8 cellular contexts compared by ENCODE assay signal in the genomic region with DNA sequence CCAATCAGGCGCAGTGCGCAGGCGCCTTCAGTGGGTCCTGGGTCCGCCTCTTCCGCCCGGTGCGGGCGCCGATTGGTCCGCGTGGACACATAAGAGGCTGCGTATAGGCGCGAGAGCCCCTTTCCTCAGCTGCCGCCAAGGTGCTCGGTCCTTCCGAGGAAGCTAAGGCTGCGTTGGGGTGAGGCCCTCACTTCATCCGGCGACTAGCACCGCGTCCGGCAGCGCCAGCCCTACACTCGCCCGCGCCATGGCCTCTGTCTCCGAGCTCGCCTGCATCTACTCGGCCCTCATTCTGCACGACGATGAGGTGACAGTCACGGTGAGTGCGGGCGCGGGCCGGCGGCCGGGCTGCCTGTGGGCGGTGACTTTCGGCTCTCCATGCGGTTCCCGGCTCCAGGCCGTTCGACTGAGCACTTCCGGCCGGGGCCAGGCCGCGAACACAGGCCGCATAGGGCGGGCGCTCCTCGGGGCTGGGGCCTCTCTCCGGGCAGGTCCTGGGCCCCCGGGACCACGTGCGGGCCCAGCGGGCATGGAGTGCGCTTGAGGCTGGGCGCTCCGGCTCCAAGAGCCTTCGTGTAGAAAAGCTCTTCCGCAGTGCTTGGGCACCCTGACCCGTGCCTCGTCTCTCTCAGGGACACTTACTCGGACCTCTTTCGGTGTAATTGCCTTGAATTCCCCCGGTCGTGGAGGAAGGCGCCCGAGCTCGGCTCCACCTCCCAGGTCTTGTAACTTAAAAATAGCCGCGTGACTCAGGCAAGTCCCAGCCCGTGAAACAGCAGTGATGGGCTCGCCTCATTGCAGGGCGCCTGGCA. TPM values are rescaled to one million over a fixed set of nuclear protein-coding genes. Genes with fewer than 3 reads are reported as not detected.
A peak's percentile ranks its signal among the peaks of the same experiment; 100 is the strongest.
DNase-seq lines count a peak whose midpoint lies in the region; ATAC-seq lines count a peak whose summit lies in the region.

A gene (plus strand): TSS at position 117 of the 812 bp plus-strand sequence. CDS start 131 bp downstream, at position 248.

- ATAC-seq in GM19467 (IDR thresholded peaks at IDR 0.05; ENCODE audit: unreplicated experiment), result peak; percentile 78
- ATAC-seq in activated CD8-positive, alpha-beta memory T cell treated with anti-CD3 and anti-CD28 coated beads, Interleukin-2, amount 10 ng/mL, durations not matched to agents 7 days and 5 days, result peak; percentile 87

- H3K18ac ChIP-seq in mesendoderm (ENCODE audit: low read length), result peak within 1 kb of the TSS; percentile 53

- H3K36me3 Mint-ChIP-seq in CD8-positive, alpha-beta memory T cell, result peaks cover 3 to 52% (median 6%) of the 10 kb centered on the region in 3 donors
- peaks cover 54% of the 10 kb centered on the region for H3K36me3 Mint-ChIP-seq in activated CD8-positive, alpha-beta memory T cell treated with anti-CD3 and anti-CD28 coated beads, Interleukin-2, amount 10 ng/mL, durations not matched to agents 7 days and 5 days

- peak within 1 kb of the TSS; percentile 59 for H3K4me3 ChIP-seq in CD8-positive, alpha-beta memory T cell (ENCODE audit: low read length)
- H3K4me3 ChIP-seq in endocrine pancreas (ENCODE audit: control insufficient read depth, insufficient read depth, low read length), result peak within 1 kb of the TSS; percentile 95
- H3K4me3 ChIP-seq in mesendoderm (ENCODE audit: low read length), result peak within 1 kb of the TSS; percentile 98

- POLR2A ChIA-PET in CD8-positive, alpha-beta memory T cell (lab: Charles Lee), result interaction anchor here (0.7 to 4.4 kb wide), 11 partner anchors 9 to 849 kb away, joined by 3 to 110 read pairs (median 8); a partner anchor contains a TSS

- peak; percentile 91 to 98 (median 94) for DNase-seq in CD8-positive, alpha-beta memory T cell
- DNase-seq in HS-27A (ENCODE audit: low read depth), result peak; percentile 92
- DNase-seq in NOMO-1 treated with DMSO at 0.1 percent for 48 hours (lab: John Stamatoyannopoulos, UW; ENCODE audit: unreplicated experiment), result peak; percentile 94
- peak; percentile 96 for DNase-seq in activated CD8-positive, alpha-beta memory T cell treated with anti-CD3 and anti-CD28 coated beads, Interleukin-2, amount 10 ng/mL, durations not matched to agents 7 days and 5 days
- peak; percentile 97 for DNase-seq in mesendoderm
- DNase-seq in stimulated activated CD8-positive, alpha-beta memory T cell treated with anti-CD3 and anti-CD28 coated beads, Interleukin-15, amount 100 ng/mL, for 1 hour (ENCODE audit: low read depth), result peak; percentile 92

- no peaks in the 10 kb centered on the region for H3K27me3 ChIP-seq in CD8-positive, alpha-beta memory T cell (ENCODE audit: insufficient read depth, low read length, poor library complexity, severe bottlenecking)
- H3K27me3 ChIP-seq in endocrine pancreas (ENCODE audit: control insufficient read depth, insufficient read depth, low read length) (no peaks in the 10 kb centered on the region), mesendoderm (ENCODE audit: insufficient read depth, low read length, poor library complexity) (no peaks in the 10 kb centered on the region)

- H3K27ac Mint-ChIP-seq in CD8-positive, alpha-beta memory T cell, result peak within 1 kb of the TSS; percentile 87 to 99 (median 98)
- H3K27ac Mint-ChIP-seq in activated CD8-positive, alpha-beta memory T cell treated with anti-CD3 and anti-CD28 coated beads, Interleukin-2, amount 10 ng/mL, durations not matched to agents 7 days and 5 days, result peak within 1 kb of the TSS; percentile 99

- CTCF ChIA-PET in CD8-positive, alpha-beta memory T cell (lab: Charles Lee), result interaction anchor here (1.5 to 6.2 kb wide), 3 partner anchors 13 to 39 kb away, joined by 3 to 121 read pairs (median 4); a partner anchor contains a TSS
- CTCF ChIA-PET in activated CD8-positive, alpha-beta memory T cell treated with anti-CD3 and anti-CD28 coated beads, Interleukin-2, amount 10 ng/mL, durations not matched to agents 7 days and 5 days (lab: Charles Lee), result interaction anchor here (1.0 to 4.1 kb wide), 9 partner anchors 9 to 1015 kb away, joined by 3 to 78 read pairs (median 3); no protein-coding TSS in a partner anchor

- no peak within 1 kb of the TSS for H2BK15ac ChIP-seq in mesendoderm (replicated peaks; ENCODE audit: low read depth)

- H3K79me1 ChIP-seq in mesendoderm (ENCODE audit: low read length), result peaks cover 3% of the 10 kb centered on the region

- no peak within 1 kb of the TSS for H2BK120ac ChIP-seq in mesendoderm (ENCODE audit: low read depth, low read length)

- H3K27ac ChIP-seq in CD8-positive, alpha-beta memory T cell (ENCODE audit: low read depth, low read length), result peak within 1 kb of the TSS; percentile 94
- H3K27ac ChIP-seq in mesendoderm (ENCODE audit: low read depth, low read length), result peak within 1 kb of the TSS; percentile 75

- H3K9me3 ChIP-seq in CD8-positive, alpha-beta memory T cell (ENCODE audit: low read length), result no peaks in the 10 kb centered on the region
- H3K9me3 ChIP-seq in endocrine pancreas (ENCODE audit: control insufficient read depth, low read length), result no peaks in the 10 kb centered on the region

- WGBS in mesendoderm (ENCODE audit: extremely low coverage, insufficient coverage, low lambda C conversion rate), result no CpG with 5 or more reads among the region's 77 CpGs

- H3K4me3 Mint-ChIP-seq in CD8-positive, alpha-beta memory T cell, result peak within 1 kb of the TSS; percentile 90 to 99 (median 95)
- peak within 1 kb of the TSS; percentile 97 for H3K4me3 Mint-ChIP-seq in activated CD8-positive, alpha-beta memory T cell treated with anti-CD3 and anti-CD28 coated beads, Interleukin-2, amount 10 ng/mL, durations not matched to agents 7 days and 5 days

- peaks cover 25% of the 10 kb centered on the region for H3K4me1 ChIP-seq in CD8-positive, alpha-beta memory T cell (ENCODE audit: insufficient read depth, low read length)
- peaks cover 7% of the 10 kb centered on the region for H3K4me1 ChIP-seq in endocrine pancreas (ENCODE audit: control insufficient read depth, insufficient read depth, low read length)
- H3K4me1 ChIP-seq in mesendoderm (ENCODE audit: control insufficient read depth, low read depth, low read length), result no peaks in the 10 kb centered on the region

- peak within 1 kb of the TSS; percentile 95 for H3K9ac ChIP-seq in endocrine pancreas (ENCODE audit: control insufficient read depth, insufficient read depth, low read length)
- peak within 1 kb of the TSS; percentile 83 for H3K9ac ChIP-seq in mesendoderm (ENCODE audit: low read length)

- peaks cover 28% of the 10 kb centered on the region for H3K36me3 ChIP-seq in CD8-positive, alpha-beta memory T cell (ENCODE audit: insufficient read depth, low read length)
- H3K36me3 ChIP-seq in endocrine pancreas (ENCODE audit: control insufficient read depth, insufficient read depth, low read length) (no peaks in the 10 kb centered on the region), mesendoderm (ENCODE audit: control insufficient read depth, insufficient read depth, low read length) (peaks cover 10% of the 10 kb centered on the region)

- H2AK5ac ChIP-seq in mesendoderm (ENCODE audit: low read length), result no peak within 1 kb of the TSS

- peak within 1 kb of the TSS; percentile 75 for H3K23ac ChIP-seq in mesendoderm (ENCODE audit: low read length)

- no peak within 1 kb of the TSS for H4K8ac ChIP-seq in mesendoderm (ENCODE audit: low read depth, low read length)

- H3K4ac ChIP-seq in mesendoderm (ENCODE audit: low read depth, low read length), result peak within 1 kb of the TSS; percentile 28

- peaks cover 0 to 2% of the 10 kb centered on the region in 2 donors for H3K27me3 Mint-ChIP-seq in CD8-positive, alpha-beta memory T cell
- H3K27me3 Mint-ChIP-seq in activated CD8-positive, alpha-beta memory T cell treated with anti-CD3 and anti-CD28 coated beads, Interleukin-2, amount 10 ng/mL, durations not matched to agents 7 days and 5 days, result no peaks in the 10 kb centered on the region

- peak within 1 kb of the TSS; percentile 39 for H2BK5ac ChIP-seq in mesendoderm (ENCODE audit: low read length)

- H3K4me1 Mint-ChIP-seq in CD8-positive, alpha-beta memory T cell, result peaks cover 36 to 48% (median 42%) of the 10 kb centered on the region in 3 donors
- peaks cover 36% of the 10 kb centered on the region for H3K4me1 Mint-ChIP-seq in activated CD8-positive, alpha-beta memory T cell treated with anti-CD3 and anti-CD28 coated beads, Interleukin-2, amount 10 ng/mL, durations not matched to agents 7 days and 5 days

- peaks cover 28% of the 10 kb centered on the region for H3K79me2 ChIP-seq in mesendoderm (ENCODE audit: control insufficient read depth, insufficient read depth, low read length)

- H3K4me2 ChIP-seq in mesendoderm (ENCODE audit: low read length), result peak within 1 kb of the TSS; percentile 57

- H3K56ac ChIP-seq in mesendoderm (ENCODE audit: low read length), result peak within 1 kb of the TSS; percentile 90

- no peak within 1 kb of the TSS for H4K5ac ChIP-seq in mesendoderm (ENCODE audit: low read length)

- no peaks in the 10 kb centered on the region for H3K9me3 Mint-ChIP-seq in CD8-positive, alpha-beta memory T cell
- no peaks in the 10 kb centered on the region for H3K9me3 Mint-ChIP-seq in activated CD8-positive, alpha-beta memory T cell treated with anti-CD3 and anti-CD28 coated beads, Interleukin-2, amount 10 ng/mL, durations not matched to agents 7 days and 5 days (ENCODE audit: low read depth)

RNA-seq across cellular contexts. Expression of the gene that starts here (rescaled TPM):
- 1,000 to 10,000 TPM; 2,216 to 2,332 TPM for total RNA-seq in CD8-positive, alpha-beta memory T cell
- polyA plus RNA-seq in CD8-positive, alpha-beta memory T cell, result 2,084 TPM
- 1,000 to 10,000 TPM; 1,405 to 1,605 TPM for total RNA-seq in activated CD8-positive, alpha-beta memory T cell treated with anti-CD3 and anti-CD28 coated beads, Interleukin-2, amount 10 ng/mL, durations not matched to agents 7 days and 5 days
- 3,171 TPM for polyA plus RNA-seq in mesendoderm (2013, experiment 1 of 2)
- 3,051 TPM for polyA plus RNA-seq in mesendoderm (2013, experiment 2 of 2)

Comparison
In these comparisons a context has a peak if more than half of its experiments do, and no peak if none do; other contexts are left out.
1. Peak in every context shown above with its lines: DNase-seq, ATAC-seq, H3K4me3 ChIP-seq and H3K27ac ChIP-seq.